In the genomic region with DNA sequence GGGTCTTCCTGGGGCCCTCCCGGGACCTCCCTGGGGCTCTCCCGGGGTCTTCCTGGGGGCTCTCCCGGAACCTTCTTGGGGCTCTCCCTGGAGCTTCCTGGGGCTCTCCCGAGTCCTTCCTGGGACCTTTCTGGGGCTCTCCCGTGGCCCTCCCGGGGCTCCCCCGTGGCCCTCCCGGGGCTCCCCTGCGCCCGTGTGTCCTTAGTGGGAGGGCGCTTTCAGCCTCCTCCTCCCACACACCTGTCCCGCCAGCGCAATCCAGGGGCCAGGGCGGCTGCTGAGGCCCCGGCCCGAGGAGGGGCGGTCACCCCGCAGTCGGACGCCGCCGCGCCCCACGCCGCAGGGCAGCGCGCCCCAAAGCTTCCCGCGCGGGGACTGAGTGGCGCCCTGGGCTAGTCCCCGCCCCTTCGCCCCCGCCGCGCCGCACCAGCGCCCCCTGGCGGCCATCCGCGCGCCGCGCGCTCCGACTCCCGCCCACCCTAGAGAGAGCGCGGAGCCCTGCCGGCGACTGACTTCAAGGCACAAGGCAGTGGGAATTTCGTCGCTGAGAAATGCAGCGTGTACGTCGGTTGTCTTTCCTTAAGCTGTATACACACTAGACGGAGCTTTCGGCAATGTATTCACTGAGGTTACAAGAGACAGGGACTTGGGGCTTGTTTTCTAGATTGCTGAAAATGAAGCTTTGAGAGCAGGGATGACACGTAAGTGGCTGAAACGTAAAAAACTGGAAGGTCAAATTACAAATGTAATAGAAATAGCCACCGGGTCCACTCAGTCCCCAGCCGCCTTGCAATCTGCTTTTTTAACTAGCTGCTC, we compare ENCODE assay signal across 8 cellular contexts. TPM values are rescaled to one million over a fixed set of nuclear protein-coding genes. Genes with fewer than 3 reads are reported as not detected.
DNase-seq lines count a peak whose midpoint lies in the region; ATAC-seq and TF ChIP-seq lines count a peak whose summit lies in the region.

No MANE protein-coding gene starts in this region.

- H3K9me3 Mint-ChIP-seq in chondrocyte (ENCODE audit: low read depth), result peaks cover 3% of the 10 kb centered on the region

- no peak overlapping the region for H3K27ac Mint-ChIP-seq in chondrocyte (ENCODE audit: unreplicated experiment)

- peak; percentile 94 for ATAC-seq in GM18517 (IDR thresholded peaks at IDR 0.05; ENCODE audit: unreplicated experiment)
- peak; percentile 89 for ATAC-seq in HG03045 (IDR thresholded peaks at IDR 0.05; ENCODE audit: unreplicated experiment)

- peak overlapping the region; percentile 44 for H3K4me3 ChIP-seq in AG04449 (ENCODE audit: low read depth, low read length)

- DNase-seq in AG04449 (ENCODE audit: low read depth, low spot score) (no peak), NCI-H2171 (lab: John Stamatoyannopoulos, UW) (peak; percentile 65), chondrocyte (ENCODE audit: low spot score) (peak; percentile 82), left kidney (ENCODE audit: low read depth, low spot score) (peak; percentile 90)
- peak; percentile 78 for DNase-seq in activated CD4-positive, alpha-beta T cell treated with anti-CD3 and anti-CD28 coated beads for 1 hour
- DNase-seq in stimulated activated CD4-positive, alpha-beta T cell treated with anti-CD3 and anti-CD28 coated beads, Interleukin-2, amount 100 ng/mL, for 24 hours, result peak; percentile 83 to 85

- TF ChIP-seq CTCF in AG04449 (IDR thresholded peaks at IDR 0.05; ENCODE audit: insufficient read depth, low read length, missing control alignments) (peak; percentile 73), chondrocyte (IDR thresholded peaks at IDR 0.05) (peak; percentile 91)

- H3K4me1 Mint-ChIP-seq in chondrocyte (ENCODE audit: low read depth), result peaks cover 4% of the 10 kb centered on the region

- CTCF ChIA-PET in AG04449 (lab: Yijun Ruan, JAX), result interaction anchor here (0.5 to 4.8 kb wide), 79 partner anchors 8 to 443 kb away, joined by 3 to 122 read pairs (median 4); no protein-coding TSS in a partner anchor

- peaks cover 17% of the 10 kb centered on the region for H3K27me3 Mint-ChIP-seq in chondrocyte (ENCODE audit: low read depth)

- no peaks in the 10 kb centered on the region for H3K36me3 Mint-ChIP-seq in chondrocyte (ENCODE audit: low read depth)

- POLR2A ChIA-PET in AG04449 (lab: Yijun Ruan, JAX), result no interaction called here

- H3K4me3 Mint-ChIP-seq in chondrocyte (ENCODE audit: unreplicated experiment), result peak overlapping the region; percentile 47

RNA-seq across cellular contexts. Expression of a gene that starts 47.1 kb away (rescaled TPM):
- 21.3 to 33.7 TPM (median 31.8 TPM) in 3 replicates for total RNA-seq in chondrocyte
